18 cellular contexts compared by ENCODE assay signal in the genomic region with DNA sequence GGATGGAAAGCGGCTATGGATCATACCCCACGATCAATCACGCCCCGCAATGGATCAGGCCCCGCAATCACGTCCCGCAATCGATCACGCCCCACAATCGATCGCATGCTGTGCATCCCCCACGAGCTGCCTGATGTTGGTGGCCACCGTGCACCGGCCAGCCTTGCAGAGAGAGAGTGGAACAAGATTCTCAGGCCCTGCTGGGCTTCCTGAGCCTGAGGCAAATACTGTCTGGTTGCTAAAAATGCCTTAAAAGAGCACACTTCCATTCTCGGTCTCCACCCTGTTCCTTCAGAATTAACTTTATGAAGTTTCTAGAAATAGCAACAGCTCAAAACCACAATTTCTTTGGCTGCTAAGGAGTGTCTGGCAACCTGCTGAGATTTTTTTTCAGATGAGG.
DNase-seq lines count a peak whose midpoint lies in the region; ATAC-seq and TF ChIP-seq lines count a peak whose summit lies in the region.
"Had no signal": no experiment of that assay in that cellular context is flagged by ENCODE, and none has a peak within 500 bp of the region (broad histone marks: within the 10 kb centered on the region; RNA-seq: fewer than 3 reads in every experiment).

No MANE protein-coding gene starts in this region.

- ATAC-seq in IMR-90 (ENCODE audit: low read depth) (no peak), gastroesophageal sphincter (peak; percentile 22), right lobe of liver (no peak)

- intact Hi-C loops in IMR-90 (cut with micrococcal nuclease): no loop called here
- intact Hi-C loops in transverse colon (cut with DNase I; ENCODE audit: low total_unique reads): no loop called here
- intact Hi-C loops in activated naive CD4-positive, alpha-beta T cell treated with anti-CD3 and anti-CD28 coated beads for 36 hours (cut with micrococcal nuclease): no loop called here
- intact Hi-C loops in right lobe of liver (cut with DNase I): no loop called here

- no peak overlapping the region for H3K18ac ChIP-seq in IMR-90 (ENCODE audit: low read depth, low read length)
- H3K18ac ChIP-seq in neuronal stem cell (ENCODE audit: low read length): peak overlapping the region; percentile 63

- no peak for TF ChIP-seq RAD21 in IMR-90 (IDR thresholded peaks at IDR 0.05; ENCODE audit: low read length)

- H2AK9ac ChIP-seq in IMR-90 (replicated peaks; ENCODE audit: low read depth, low read length, poor library complexity): no peak overlapping the region

- H3K27ac ChIP-seq in IMR-90 (ENCODE audit: insufficient read depth, low read length) (no peak overlapping the region), gastroesophageal sphincter (peak overlapping the region; percentile 41 to 76 (median 70)), neuronal stem cell (replicated peaks; ENCODE audit: low read length) (no peak overlapping the region), transverse colon (peak overlapping the region; percentile 55 to 76 (median 70)), right lobe of liver (peak overlapping the region in 1 of 3 donors; percentile 13)

- no peak overlapping the region for H2BK20ac ChIP-seq in IMR-90 (ENCODE audit: low read depth, low read length)

- no peak overlapping the region for H4K8ac ChIP-seq in IMR-90 (ENCODE audit: low read depth in 2 of 2, low read length in 2 of 2)
- no peak overlapping the region for H4K8ac ChIP-seq in neuronal stem cell (ENCODE audit: low read depth, low read length)

- DNase-seq in IMR-90 (no peak), neuronal stem cell (ENCODE audit: low spot score) (no peak), transverse colon (no peak), right lobe of liver (no peak), NOMO-1 treated with dmso at 0.1 percent for 144 hours (lab: John Stamatoyannopoulos, UW; ENCODE audit: unreplicated experiment) (no peak)
- DNase-seq in activated CD4-positive, alpha-beta T cell treated with anti-CD3 and anti-CD28 coated beads, Interleukin-2, amount 10 ng/mL, durations not matched to agents 7 days and 5 days: no peak
- DNase-seq in activated naive CD4-positive, alpha-beta T cell treated with anti-CD3 and anti-CD28 coated beads for 36 hours: no peak
- DNase-seq: activated CD4-positive, alpha-beta T cell treated with anti-CD3 and anti-CD28 coated beads, Interleukin-2, amount 10 ng/mL, durations not matched to agents 24 days and 14 days; activated naive CD4-positive, alpha-beta T cell treated with anti-CD3 and anti-CD28 coated beads, Interleukin-2, amount 50 U/mL, for 16 hours; activated T-cell treated with anti-CD3 and anti-CD28 coated beads for 4 hours; DMS79 treated with DMSO at 0.1 percent for 48 hours; effector CD8-positive, alpha-beta T cell; naive B cell; NCI-H2081 treated with DMSO at 0.1 percent for 48 hours; NCI-H69; Peyer's patch had no signal

- H3K27me3 Mint-ChIP-seq in activated CD4-positive, alpha-beta T cell treated with anti-CD3 and anti-CD28 coated beads, Interleukin-2, amount 10 ng/mL, durations not matched to agents 7 days and 5 days: no peaks in the 10 kb centered on the region
- H3K27me3 Mint-ChIP-seq in activated naive CD4-positive, alpha-beta T cell treated with anti-CD3 and anti-CD28 coated beads for 36 hours (ENCODE audit: low read depth): no peaks in the 10 kb centered on the region
- H3K27me3 Mint-ChIP-seq: activated CD4-positive, alpha-beta T cell treated with anti-CD3 and anti-CD28 coated beads, Interleukin-2, amount 10 ng/mL, durations not matched to agents 24 days and 14 days; naive B cell had no signal

- H2BK15ac ChIP-seq in IMR-90 (ENCODE audit: low read depth, low read length) (no peak overlapping the region), neuronal stem cell (ENCODE audit: low read length) (no peak overlapping the region)

- no peak overlapping the region for H2BK5ac ChIP-seq in IMR-90 (ENCODE audit: low read depth, low read length, poor library complexity, severe bottlenecking)
- H2BK5ac ChIP-seq in neuronal stem cell (ENCODE audit: low read length): no peak overlapping the region

- H3K27ac Mint-ChIP-seq in activated CD4-positive, alpha-beta T cell treated with anti-CD3 and anti-CD28 coated beads, Interleukin-2, amount 10 ng/mL, durations not matched to agents 7 days and 5 days: no peak overlapping the region
- no peak overlapping the region for H3K27ac Mint-ChIP-seq in activated naive CD4-positive, alpha-beta T cell treated with anti-CD3 and anti-CD28 coated beads for 36 hours
- H3K27ac Mint-ChIP-seq: activated CD4-positive, alpha-beta T cell treated with anti-CD3 and anti-CD28 coated beads, Interleukin-2, amount 10 ng/mL, durations not matched to agents 24 days and 14 days had no signal

- BruUV-seq in IMR-90 (replicated peaks; lab: Mats Ljungman, UMichigan): no TSS peak

- H2AFZ ChIP-seq in IMR-90 (replicated peaks; ENCODE audit: low read length, poor library complexity) (peak overlapping the region; percentile 61), neuronal stem cell (ENCODE audit: low read length) (no peak overlapping the region)

- TF ChIP-seq EP300 in gastroesophageal sphincter (IDR thresholded peaks at IDR 0.05) (no peak), transverse colon (IDR thresholded peaks at IDR 0.05; ENCODE audit: low read depth) (no peak)

- 0 out of 2 replicates have a peak overlapping the region, but pooled peaks have one; percentile 22 for H3K14ac ChIP-seq in IMR-90 (replicated peaks; ENCODE audit: low read depth, low read length)
- no peak overlapping the region for H3K14ac ChIP-seq in neuronal stem cell (ENCODE audit: low read length)

- in situ Hi-C loops in IMR-90 (cut with MboI; ENCODE audit: low sequenced_read_pairs) (no loop called here), transverse colon (cut with MboI; ENCODE audit: low pct_ligation_motif_present in 1 of 4, low pct_unique_long_range_greater_than_20kb in 1 of 4, low sequenced_read_pairs in 3 of 4) (no loop called here)

- H3K9me3 ChIP-seq in IMR-90 (ENCODE audit: control insufficient read depth, insufficient read depth, low read length) (no peaks in the 10 kb centered on the region), gastroesophageal sphincter (no peaks in the 10 kb centered on the region), neuronal stem cell (replicated peaks in 1 of 2; ENCODE audit: control insufficient read depth in 2 of 2, insufficient read depth in 1 of 2, low read depth in 1 of 2, low read length in 2 of 2) (peaks cover 0 to 11% of the 10 kb centered on the region in 2 donors), transverse colon (no peaks in the 10 kb centered on the region), right lobe of liver (no peaks in the 10 kb centered on the region)
- H3K9me3 ChIP-seq: BLaER1 treated with 17β-estradiol and CSF1 and Interleukin-3, amounts not matched to agents 10 nM and 100 nM; Peyer's patch had no signal

- H2BK120ac ChIP-seq in IMR-90 (ENCODE audit: low read depth, low read length) (no peak overlapping the region), neuronal stem cell (ENCODE audit: low read depth, low read length) (no peak overlapping the region)

- H3K4ac ChIP-seq in IMR-90 (ENCODE audit: low read depth, low read length): no peak overlapping the region
- H3K4ac ChIP-seq in neuronal stem cell (ENCODE audit: low read length): no peak overlapping the region

- H3K4me1 ChIP-seq in IMR-90 (ENCODE audit: control insufficient read depth, insufficient read depth, low read length) (no peaks in the 10 kb centered on the region; the same call in 1 of the 2 replicates), gastroesophageal sphincter (peaks cover 4 to 25% (median 8%) of the 10 kb centered on the region in 3 donors), neuronal stem cell (ENCODE audit: control insufficient read depth in 2 of 2, insufficient read depth in 1 of 2, low read depth in 1 of 2, low read length in 2 of 2) (peaks cover 4 to 11% of the 10 kb centered on the region in 2 donors), transverse colon (peaks cover 0 to 15% (median 6%) of the 10 kb centered on the region in 4 donors), right lobe of liver (peaks cover 0 to 10% (median 2%) of the 10 kb centered on the region in 4 donors)

- H3K36me3 ChIP-seq in IMR-90 (ENCODE audit: control insufficient read depth, insufficient read depth, low read length) (peaks cover 12% of the 10 kb centered on the region), gastroesophageal sphincter (peaks cover 0 to 24% of the 10 kb centered on the region in 2 donors), neuronal stem cell (replicated peaks in 1 of 2; ENCODE audit: control insufficient read depth in 2 of 2, insufficient read depth in 2 of 2, low read length in 2 of 2) (peaks cover 5 to 35% of the 10 kb centered on the region in 2 donors), transverse colon (no peaks in the 10 kb centered on the region), right lobe of liver (no peaks in the 10 kb centered on the region)

- no peak overlapping the region for H3K4me3 Mint-ChIP-seq in activated CD4-positive, alpha-beta T cell treated with anti-CD3 and anti-CD28 coated beads, Interleukin-2, amount 10 ng/mL, durations not matched to agents 7 days and 5 days
- no peak overlapping the region for H3K4me3 Mint-ChIP-seq in activated naive CD4-positive, alpha-beta T cell treated with anti-CD3 and anti-CD28 coated beads for 36 hours
- H3K4me3 Mint-ChIP-seq: activated CD4-positive, alpha-beta T cell treated with anti-CD3 and anti-CD28 coated beads, Interleukin-2, amount 10 ng/mL, durations not matched to agents 24 days and 14 days had no signal

- POLR2A ChIA-PET in IMR-90 (lab: Charles Lee; ENCODE audit: unreplicated experiment): interaction anchor here (0.6 kb wide), 1 partner anchor 12 kb away, joined by 3 read pairs; no protein-coding TSS in a partner anchor
- POLR2A ChIA-PET in activated CD4-positive, alpha-beta T cell treated with anti-CD3 and anti-CD28 coated beads, Interleukin-2, amount 10 ng/mL, durations not matched to agents 7 days and 5 days (lab: Charles Lee): no interaction called here

- no peaks in the 10 kb centered on the region for H4K20me1 ChIP-seq in IMR-90 (ENCODE audit: insufficient read depth, low read length)

- dilution Hi-C loops in IMR-90 (cut with HindIII; ENCODE audit: low sequenced_read_pairs, unreplicated experiment): no loop called here

- no peak overlapping the region for H3K4me2 ChIP-seq in IMR-90 (ENCODE audit: low read depth, low read length)
- no peak overlapping the region for H3K4me2 ChIP-seq in neuronal stem cell (ENCODE audit: insufficient read depth, low read length, poor library complexity, severe bottlenecking)

- CTCF ChIA-PET in IMR-90 (lab: Yijun Ruan, JAX): interaction anchor here (0.5 to 1.3 kb wide), 4 partner anchors 9 to 220 kb away, joined by 3 to 4 read pairs (median 3); no protein-coding TSS in a partner anchor
- CTCF ChIA-PET in activated CD4-positive, alpha-beta T cell treated with anti-CD3 and anti-CD28 coated beads, Interleukin-2, amount 10 ng/mL, durations not matched to agents 7 days and 5 days (lab: Charles Lee): interaction anchor here (1.0 to 1.1 kb wide), 2 partner anchors 8 to 16 kb away, joined by 3 to 4 read pairs; no protein-coding TSS in a partner anchor
- CTCF ChIA-PET in activated naive CD4-positive, alpha-beta T cell treated with anti-CD3 and anti-CD28 coated beads for 36 hours (lab: Charles Lee): no interaction called here

- peaks cover 7% of the 10 kb centered on the region for H3K4me1 Mint-ChIP-seq in activated CD4-positive, alpha-beta T cell treated with anti-CD3 and anti-CD28 coated beads, Interleukin-2, amount 10 ng/mL, durations not matched to agents 7 days and 5 days
- H3K4me1 Mint-ChIP-seq in activated naive CD4-positive, alpha-beta T cell treated with anti-CD3 and anti-CD28 coated beads for 36 hours (ENCODE audit: low read depth): no peaks in the 10 kb centered on the region
- H3K4me1 Mint-ChIP-seq: naive B cell had no signal

- TF ChIP-seq CTCF in IMR-90 (conservative IDR thresholded peaks at IDR 0.05; ENCODE audit: low read depth, low read length) (no peak), gastroesophageal sphincter (IDR thresholded peaks at IDR 0.05) (no peak), transverse colon (IDR thresholded peaks at IDR 0.05) (no peak), right lobe of liver (IDR thresholded peaks at IDR 0.05) (no peak)

- H3K27me3 ChIP-seq in IMR-90 (ENCODE audit: control insufficient read depth, insufficient read depth, low read length): no peaks in the 10 kb centered on the region
- H3K27me3 ChIP-seq in gastroesophageal sphincter: no peaks in the 10 kb centered on the region
- H3K27me3 ChIP-seq in neuronal stem cell (ENCODE audit: control insufficient read depth in 3 of 3, insufficient read depth in 3 of 3, low read depth in 1 of 3, low read length in 3 of 3): no peaks in the 10 kb centered on the region
- no peaks in the 10 kb centered on the region for H3K27me3 ChIP-seq in transverse colon
- no peaks in the 10 kb centered on the region for H3K27me3 ChIP-seq in right lobe of liver
- H3K27me3 ChIP-seq: BLaER1 treated with 17β-estradiol and CSF1 and Interleukin-3, amounts not matched to agents 10 nM and 100 nM; Peyer's patch had no signal

- no peak overlapping the region for H4K5ac ChIP-seq in IMR-90 (ENCODE audit: low read depth, low read length)

- H3K4me3 ChIP-seq in IMR-90 (ENCODE audit: insufficient read depth, low read depth, low read length) (no peak overlapping the region), gastroesophageal sphincter (no peak overlapping the region), neuronal stem cell (ENCODE audit: low read length in 2 of 2) (no peak overlapping the region), transverse colon (no peak overlapping the region), right lobe of liver (no peak overlapping the region)
- H3K4me3 ChIP-seq: BLaER1 treated with 17β-estradiol and CSF1 and Interleukin-3, amounts not matched to agents 10 nM and 100 nM; Peyer's patch had no signal

- peaks cover 9% of the 10 kb centered on the region for H3K36me3 Mint-ChIP-seq in activated CD4-positive, alpha-beta T cell treated with anti-CD3 and anti-CD28 coated beads, Interleukin-2, amount 10 ng/mL, durations not matched to agents 7 days and 5 days (ENCODE audit: low read depth)
- peaks cover 11% of the 10 kb centered on the region for H3K36me3 Mint-ChIP-seq in activated naive CD4-positive, alpha-beta T cell treated with anti-CD3 and anti-CD28 coated beads for 36 hours (ENCODE audit: low read depth)

- peaks cover 12% of the 10 kb centered on the region; the same call in 1 of the 2 replicates for H3K9me1 ChIP-seq in IMR-90 (ENCODE audit: insufficient read depth, low read length)

- no peak overlapping the region for H3K56ac ChIP-seq in IMR-90 (ENCODE audit: extremely low read depth, insufficient read depth, low read length)

- H3K9ac ChIP-seq in IMR-90 (ENCODE audit: low read depth, low read length) (no peak overlapping the region), neuronal stem cell (ENCODE audit: low read depth, low read length, poor library complexity) (peak overlapping the region; percentile 10)
- H3K9ac ChIP-seq: BLaER1 treated with 17β-estradiol and CSF1 and Interleukin-3, amounts not matched to agents 10 nM and 100 nM had no signal

- H3K9me3 Mint-ChIP-seq in activated CD4-positive, alpha-beta T cell treated with anti-CD3 and anti-CD28 coated beads, Interleukin-2, amount 10 ng/mL, durations not matched to agents 7 days and 5 days: peaks cover 4% of the 10 kb centered on the region
- peaks cover 2% of the 10 kb centered on the region for H3K9me3 Mint-ChIP-seq in activated naive CD4-positive, alpha-beta T cell treated with anti-CD3 and anti-CD28 coated beads for 36 hours

- H3K23ac ChIP-seq in IMR-90 (ENCODE audit: low read depth, low read length): no peak overlapping the region
- H3K23ac ChIP-seq in neuronal stem cell (ENCODE audit: low read depth, low read length, poor library complexity): no peak overlapping the region

- H2BK12ac ChIP-seq in neuronal stem cell (ENCODE audit: low read length): no peak overlapping the region

- H4K91ac ChIP-seq in IMR-90 (ENCODE audit: insufficient read depth, low read depth, low read length) (no peak overlapping the region), neuronal stem cell (ENCODE audit: low read depth, low read length, poor library complexity) (no peak overlapping the region)

- H2AK5ac ChIP-seq in IMR-90 (ENCODE audit: low read depth, low read length) (no peak overlapping the region), neuronal stem cell (ENCODE audit: low read depth, low read length) (no peak overlapping the region)

- TF ChIP-seq POLR2A in IMR-90 (IDR thresholded peaks at IDR 0.05; ENCODE audit: low read depth, low read length) (no peak), gastroesophageal sphincter (IDR thresholded peaks at IDR 0.05) (no peak), transverse colon (IDR thresholded peaks at IDR 0.05) (no peak), right lobe of liver (IDR thresholded peaks at IDR 0.05) (no peak)

- H3K79me1 ChIP-seq in IMR-90 (ENCODE audit: low read depth in 1 of 2, low read length in 2 of 2): peaks cover 0 to 10% of the 10 kb centered on the region in 2 experiments; a peak in 1 of 4 replicates
- no peaks in the 10 kb centered on the region for H3K79me1 ChIP-seq in neuronal stem cell (ENCODE audit: low read depth, low read length)

- 96% methylated on average over 5 of the region's 15 CpGs; no CpG with 5 or more reads in 1 of the 2 experiments for WGBS in IMR-90 (ENCODE audit: extremely low coverage in 2 of 2, insufficient read length in 1 of 2), 2 experiments
- WGBS in gastroesophageal sphincter (ENCODE audit: low coverage in 1 of 2), 2 donors: 59 to 77% methylated on average over 6 to 14 of the region's 15 CpGs
- WGBS in neuronal stem cell (ENCODE audit: extremely low coverage in 2 of 2, insufficient read length in 2 of 2, insufficient replicate concordance in 1 of 2), 2 donors: no CpG with 5 or more reads among the region's 15 CpGs
- WGBS in transverse colon (ENCODE audit: low coverage in 1 of 2), 2 donors: 87% methylated on average over 15 of the region's 15 CpGs; no CpG with 5 or more reads in 1 of the 2 donors
- 80% methylated on average over 3 of the region's 15 CpGs for WGBS in right lobe of liver (ENCODE audit: insufficient coverage, low coverage, low lambda C conversion rate, missing lambda C conversion rate)

Comparison
In these comparisons a context has a peak if more than half of its experiments do, and no peak if none do; other contexts are left out.
1. H3K27ac ChIP-seq: peak in gastroesophageal sphincter (4 of 4) and transverse colon (4 of 4); none in IMR-90 (single experiment) and neuronal stem cell (single experiment).